ENCODE assay signal across 9 cellular contexts in the genomic region with DNA sequence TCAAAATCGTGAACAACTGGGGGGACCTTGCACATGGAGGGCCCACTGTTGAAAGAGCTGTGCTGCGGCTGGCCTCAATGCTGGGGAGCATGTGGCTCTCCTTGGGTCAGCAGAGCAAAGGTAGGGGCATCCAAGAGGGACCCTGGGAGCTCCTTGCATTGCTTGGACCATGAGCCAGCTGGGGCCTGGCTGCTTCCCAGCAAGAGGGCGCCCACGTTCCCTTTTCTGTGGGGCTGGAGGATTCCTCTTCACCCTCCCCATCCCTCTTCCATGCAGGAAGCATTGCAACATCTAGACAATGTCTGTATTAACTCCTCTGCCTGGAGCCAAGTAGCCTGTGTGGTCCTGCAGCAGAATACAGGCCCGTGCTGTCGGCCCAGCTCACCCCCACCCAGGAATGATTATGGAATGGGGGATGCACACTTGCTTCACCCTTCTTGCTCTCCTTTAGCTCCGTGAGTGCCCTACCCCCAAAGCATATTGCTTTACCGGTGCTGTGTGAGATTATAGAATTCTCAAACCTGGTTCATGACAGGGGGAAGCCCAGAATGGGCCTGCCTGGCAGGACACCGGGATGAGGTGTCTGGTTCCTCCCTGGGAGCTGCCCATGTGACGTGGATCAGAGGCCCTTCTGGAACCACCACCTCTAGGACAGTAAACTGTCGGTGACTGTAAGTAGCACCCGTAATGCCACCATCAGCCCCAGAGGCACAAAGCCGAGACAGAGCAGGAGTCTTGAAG.
DNase-seq lines count a peak whose midpoint lies in the region; ATAC-seq and TF ChIP-seq lines count a peak whose summit lies in the region.
"Had no signal": no experiment of that assay in that cellular context is flagged by ENCODE, and none has a peak within 500 bp of the region (broad histone marks: within the 10 kb centered on the region; RNA-seq: fewer than 3 reads in every experiment).

No MANE protein-coding gene starts in this region.

- CTCF ChIA-PET in PC-9 (lab: Charles Lee) = interaction anchor here (0.5 to 1.7 kb wide), 6 partner anchors 16 to 1998 kb away, joined by 3 to 8 read pairs (median 4); no protein-coding TSS in a partner anchor

- DNase-seq in PC-9 (peak in 1 of 2 experiments; percentile 32), NCI-H526 treated with DMSO at 0.1 percent for 48 hours (lab: John Stamatoyannopoulos, UW) (no peak), hypothalamus (lab: John Stamatoyannopoulos, UW) (no peak), dorsolateral prefrontal cortex (no peak)

- H3K27ac ChIP-seq in PC-9 (no peak overlapping the region), gastroesophageal sphincter (peak overlapping the region in 2 of 4 donors; percentile 43 to 53), skin epidermis (peak overlapping the region in 16 of 21 experiments; percentile 1 to 84 (median 56)), dorsolateral prefrontal cortex (peak overlapping the region in 17 of 59 donors; percentile 6 to 80 (median 33))
- H3K27ac ChIP-seq: neutrophil had no signal

- H3K9me3 ChIP-seq in PC-9 (ENCODE audit: insufficient read depth, low read depth) = no peaks in the 10 kb centered on the region
- H3K9me3 ChIP-seq in gastroesophageal sphincter = no peaks in the 10 kb centered on the region
- H3K9me3 ChIP-seq: neutrophil had no signal

- no peaks in the 10 kb centered on the region for H4K20me1 ChIP-seq in PC-9 (ENCODE audit: insufficient read depth)

- H3K27me3 ChIP-seq in PC-9 (ENCODE audit: insufficient read depth, low read depth) (0 out of 2 replicates have a peak, but pooled peaks cover 7% of the 10 kb centered on the region), gastroesophageal sphincter (no peaks in the 10 kb centered on the region), dorsolateral prefrontal cortex (no peaks in the 10 kb centered on the region)

- H3K79me2 ChIP-seq in PC-9 (ENCODE audit: low read depth) = no peaks in the 10 kb centered on the region

- peak; percentile 60 for ATAC-seq in gastroesophageal sphincter
- no peak for ATAC-seq in HG02588 (IDR thresholded peaks at IDR 0.05; ENCODE audit: unreplicated experiment)

- H3F3A ChIP-seq in PC-9 (ENCODE audit: insufficient read depth, low read depth) = no peaks in the 10 kb centered on the region

- WGBS in gastroesophageal sphincter (ENCODE audit: low coverage in 1 of 2), 2 donors = 40 to 47% methylated on average over 1 to 3 of the region's 13 CpGs

- H3K4me3 ChIP-seq in PC-9 (no peak overlapping the region), gastroesophageal sphincter (no peak overlapping the region), skin epidermis (no peak overlapping the region), dorsolateral prefrontal cortex (no peak overlapping the region)

- no peak overlapping the region for H2AFZ ChIP-seq in PC-9

- H3K9me2 ChIP-seq in PC-9 (ENCODE audit: insufficient read depth) = no peaks in the 10 kb centered on the region

- BruUV-seq in PC-9 (replicated peaks; lab: Mats Ljungman, UMichigan) = no TSS peak

- H3K36me3 ChIP-seq in PC-9 (ENCODE audit: low read depth) = no peaks in the 10 kb centered on the region
- no peaks in the 10 kb centered on the region for H3K36me3 ChIP-seq in gastroesophageal sphincter
- H3K36me3 ChIP-seq: neutrophil had no signal

- POLR2A ChIA-PET in PC-9 (lab: Charles Lee; ENCODE audit: unreplicated experiment) = no interaction called here

- TF ChIP-seq POLR2A in gastroesophageal sphincter (IDR thresholded peaks at IDR 0.05) = no peak

- no peak overlapping the region for H3K4me2 ChIP-seq in PC-9

- intact Hi-C loops in PC-9 (cut with micrococcal nuclease; ENCODE audit: unreplicated experiment) = loop anchor here (1.0 kb wide), 1 partner anchor 103 kb away; no protein-coding TSS in a partner anchor
- intact Hi-C loops in dorsolateral prefrontal cortex (cut with DNase I) = loop anchor here in 1 of 2 donors (10.0 kb wide), 1 partner anchor 235 kb away; a partner anchor contains a TSS

- H3K4me1 ChIP-seq in PC-9 (replicated peaks; ENCODE audit: insufficient read depth) = no peaks in the 10 kb centered on the region
- peaks cover 0 to 18% (median 0%) of the 10 kb centered on the region in 3 donors for H3K4me1 ChIP-seq in gastroesophageal sphincter

- peak; percentile 7 for TF ChIP-seq CTCF in GM12873 (IDR thresholded peaks at IDR 0.05; ENCODE audit: insufficient read depth, low read depth, low read length, missing control alignments)
- TF ChIP-seq CTCF in PC-9 (conservative IDR thresholded peaks at IDR 0.05) = 0 out of 2 replicates have a peak, but pooled peaks have one; percentile 18
- no peak for TF ChIP-seq CTCF in gastroesophageal sphincter (IDR thresholded peaks at IDR 0.05)
- peak in 10 of 56 donors; percentile 17 to 65 (median 34) for TF ChIP-seq CTCF in dorsolateral prefrontal cortex (IDR thresholded peaks at IDR 0.05 in 54 of 56, conservative IDR thresholded peaks at IDR 0.05 in 2 of 56; ENCODE audit: low read depth in 1 of 56, partially characterized antibody in 56 of 56)

- no peak for TF ChIP-seq EP300 in gastroesophageal sphincter (IDR thresholded peaks at IDR 0.05)

Comparison
In these comparisons a context has a peak if more than half of its experiments do, and no peak if none do; other contexts are left out.
1. CTCF ChIP-seq: peak in GM12873 (single experiment) and PC-9 (single experiment); none in gastroesophageal sphincter (0 of 4).